ENCODE assay signal across 19 cellular contexts in the genomic region with DNA sequence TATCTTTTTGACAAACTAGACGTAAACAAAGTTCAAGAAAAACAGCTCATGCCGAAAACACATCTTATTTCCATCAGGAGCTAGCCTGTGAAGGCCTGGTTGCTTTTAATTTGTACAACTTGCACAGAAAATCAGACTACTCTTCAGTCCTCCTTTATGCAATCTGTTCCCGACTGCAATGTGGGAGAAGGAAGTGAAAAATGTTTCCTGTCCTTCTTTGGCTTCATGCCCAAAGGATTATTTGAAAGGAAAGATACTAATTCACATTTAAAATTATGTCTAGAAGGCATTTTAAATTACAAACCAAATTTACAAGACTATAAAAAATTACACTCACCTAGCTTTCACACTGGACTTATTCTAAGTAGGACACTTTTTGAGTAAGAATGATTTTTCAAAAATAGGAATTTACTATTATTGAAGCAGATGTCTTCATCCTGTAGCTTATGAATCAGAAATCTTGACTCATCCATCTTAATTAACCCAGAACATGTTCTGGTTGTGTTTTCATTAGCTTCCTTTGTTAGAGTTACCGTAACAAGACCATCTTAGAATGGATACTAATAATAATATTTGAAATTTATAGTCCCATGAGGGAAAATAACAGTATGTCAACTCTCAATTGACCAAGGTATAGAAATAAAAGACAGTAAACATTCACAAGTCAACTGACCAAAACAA.
DNase-seq lines count a peak whose midpoint lies in the region; TF ChIP-seq lines count a peak whose summit lies in the region.
"Had no signal": no experiment of that assay in that cellular context is flagged by ENCODE, and none has a peak within 500 bp of the region (broad histone marks: within the 10 kb centered on the region; RNA-seq: fewer than 3 reads in every experiment).

No MANE protein-coding gene starts in this region.

- TF ChIP-seq CTCF in VCaP (conservative IDR thresholded peaks at IDR 0.05) (no peak), fibroblast of the aortic adventitia (IDR thresholded peaks at IDR 0.05; ENCODE audit: insufficient read depth, low read length) (no peak)

- DNase-seq in HS-5 (ENCODE audit: low read depth) (peak; percentile 5), fibroblast of the aortic adventitia (ENCODE audit: low read depth) (peak; percentile 32), pulmonary artery endothelial cell (ENCODE audit: low read depth, low spot score) (peak; percentile 8), SHP77 (lab: John Stamatoyannopoulos, UW) (no peak), NCI-H1048 (lab: John Stamatoyannopoulos, UW) (no peak), SKM-1 (lab: John Stamatoyannopoulos, UW; ENCODE audit: unreplicated experiment) (no peak)
- DNase-seq: activated B cell treated with CpG ODN at 0.5 μM for 24 hours; activated CD8-positive, alpha-beta memory T cell treated with anti-CD3 and anti-CD28 coated beads, Interleukin-2, amount 10 ng/mL, durations not matched to agents 7 days and 5 days; activated naive CD4-positive, alpha-beta T cell treated with Interleukin-2 at 50 U/mL for 16 hours; caudate nucleus; endodermal cell; heart right ventricle; left colon; naive thymus-derived CD8-positive, alpha-beta T cell; right cardiac atrium; stimulated activated CD4-positive, alpha-beta T cell treated with anti-CD3 and anti-CD28 coated beads, Interleukin-2, amount 100 ng/mL, for 48 hours; T-helper 1 cell; transverse colon had no signal

- H3K4me3 ChIP-seq in fibroblast of the aortic adventitia (ENCODE audit: low read depth, low read length): no peak overlapping the region
- H3K4me3 ChIP-seq: heart right ventricle, transverse colon had no signal

- peak overlapping the region; percentile 7; the same call in 1 of the 2 replicates for H3K27ac ChIP-seq in VCaP
- H3K27ac ChIP-seq: transverse colon had no signal

Comparison
In these comparisons a context has a peak if more than half of its experiments do, and no peak if none do; other contexts are left out.
1. DNase-seq: peak in HS-5 (single experiment), fibroblast of the aortic adventitia (single experiment) and pulmonary artery endothelial cell (single experiment); none in SHP77 (0 of 2), NCI-H1048 (single experiment) and SKM-1 (single experiment).